Comparison of ENCODE assay signal across 8 cellular contexts in the genomic region with DNA sequence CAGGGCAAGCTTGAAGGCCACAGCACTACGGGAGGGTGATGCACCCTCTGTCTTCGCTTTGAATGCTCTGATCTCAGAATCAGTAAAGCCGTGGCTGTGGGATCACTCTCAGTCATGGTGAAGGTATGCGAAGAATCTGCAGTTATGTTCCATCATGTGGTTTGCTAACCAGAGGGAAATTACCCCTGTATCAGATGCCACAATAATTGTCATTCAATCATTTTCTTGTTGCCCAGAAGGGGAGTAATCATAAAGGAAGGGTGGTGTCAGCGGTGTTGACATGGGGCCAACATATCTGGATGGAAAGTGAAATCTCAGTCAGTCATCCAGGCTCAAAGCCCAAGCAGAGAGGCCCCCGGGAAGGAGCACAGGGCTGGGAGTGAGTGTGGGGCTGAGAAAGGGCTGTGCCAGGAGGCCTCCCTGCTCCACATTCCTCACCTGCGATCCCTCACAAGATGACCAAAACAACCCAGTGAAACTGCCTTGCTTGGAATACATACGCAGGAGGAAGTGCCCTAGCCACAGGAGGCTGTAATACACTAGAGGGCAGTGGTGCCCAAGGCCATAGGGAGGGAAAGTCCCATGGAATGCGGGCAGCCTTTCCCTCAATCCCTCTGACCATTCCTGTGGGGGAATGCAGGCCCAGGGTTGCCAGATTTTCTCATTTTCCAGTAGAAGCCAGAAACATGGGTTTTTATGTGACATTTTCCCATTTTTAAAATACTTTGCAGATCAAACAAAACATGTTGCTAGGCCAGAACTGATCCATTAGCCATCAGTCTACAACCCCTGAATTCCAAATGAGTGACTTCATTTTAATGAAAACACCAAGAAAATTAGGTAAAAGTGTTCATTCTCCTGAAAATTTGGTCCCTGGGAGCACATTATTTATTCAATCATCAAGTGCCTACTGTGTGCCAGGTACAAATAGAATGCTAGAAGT.
DNase-seq lines count a peak whose midpoint lies in the region; ATAC-seq and TF ChIP-seq lines count a peak whose summit lies in the region.

No MANE protein-coding gene starts in this region.

- peak overlapping the region; percentile 50 for H3K4me2 ChIP-seq in mammary epithelial cell (ENCODE audit: insufficient read depth, low read depth, low read length)

- TF ChIP-seq CTCF in mammary epithelial cell (conservative IDR thresholded peaks at IDR 0.05 in 1 of 2, IDR thresholded peaks at IDR 0.05 in 1 of 2; ENCODE audit: extremely low read depth in 1 of 2, insufficient read depth in 1 of 2, low read depth in 1 of 2, low read length in 2 of 2) = peak; percentile 81 to 84

- H2AFZ ChIP-seq in mammary epithelial cell (ENCODE audit: low read depth, low read length) = peak overlapping the region; percentile 35

- TSS peak; percentile 70 for BruUV-seq in mammary epithelial cell (replicated peaks; lab: Mats Ljungman, UMichigan)

- H3K4me1 ChIP-seq in mammary epithelial cell (ENCODE audit: insufficient read depth, low read length) = peaks cover 22% of the 10 kb centered on the region

- dilution Hi-C loops in mammary epithelial cell (cut with HindIII; ENCODE audit: low sequenced_read_pairs) = loop anchor here (5.0 kb wide), 2 partner anchors 46 to 409 kb away; no protein-coding TSS in a partner anchor

- peak overlapping the region; percentile 56 for H3K9ac ChIP-seq in mammary epithelial cell (ENCODE audit: insufficient read depth, low read length)

- H3K9me3 ChIP-seq in mammary epithelial cell (replicated peaks; ENCODE audit: insufficient read depth, low read length) = no peaks in the 10 kb centered on the region

- no peaks in the 10 kb centered on the region for H4K20me1 ChIP-seq in mammary epithelial cell (ENCODE audit: insufficient read depth, low read length)

- 3% methylated on average over 9 of the region's 9 CpGs for WGBS in mammary epithelial cell (ENCODE audit: low coverage, missing lambda C conversion rate)

- no peaks in the 10 kb centered on the region for H3K79me2 ChIP-seq in mammary epithelial cell (ENCODE audit: insufficient read depth, low read length)

- H3K27me3 ChIP-seq in mammary epithelial cell (ENCODE audit: insufficient read depth, low read length) = no peaks in the 10 kb centered on the region

- DNase-seq in NCI-H82 (lab: John Stamatoyannopoulos, UW) (peak; percentile 56), NCI-H82 treated with DMSO at 0.1 percent for 48 hours (lab: John Stamatoyannopoulos, UW; ENCODE audit: unreplicated experiment) (no peak), KBM-7 (peak; percentile 7), mammary epithelial cell (peak; percentile 97), left lobe of liver (ENCODE audit: low spot score) (peak; percentile 49), SKM-1 treated with dmso at 0.1 percent for 144 hours (lab: John Stamatoyannopoulos, UW; ENCODE audit: unreplicated experiment) (no peak)
- DNase-seq in activated effector memory CD4-positive, alpha-beta T cell treated with anti-CD3 and anti-CD28 coated beads, Interleukin-2, amount 50 U/mL, for 16 hours = no peak

- intact Hi-C loops in mammary epithelial cell (cut with micrococcal nuclease) = loop anchor here (1.0 to 2.0 kb wide), 6 partner anchors 49 to 407 kb away; no protein-coding TSS in a partner anchor

- no peaks in the 10 kb centered on the region for H3K36me3 ChIP-seq in mammary epithelial cell (ENCODE audit: insufficient read depth, low read length)

- peak overlapping the region; percentile 75 for H3K27ac ChIP-seq in mammary epithelial cell (ENCODE audit: insufficient read depth, low read depth, low read length)

- no peak overlapping the region for H3K4me3 ChIP-seq in mammary epithelial cell (replicated peaks in 1 of 3; ENCODE audit: insufficient read depth in 1 of 3, low read depth in 2 of 3, low read length in 3 of 3)

- peak; percentile 96 for ATAC-seq in left lobe of liver
- ATAC-seq in HG03521 (IDR thresholded peaks at IDR 0.05; ENCODE audit: unreplicated experiment) = no peak

- CTCF ChIA-PET in mammary epithelial cell (lab: Charles Lee; ENCODE audit: low non-redundant PET) = interaction anchor here (0.6 kb wide), 1 partner anchor 11 kb away, joined by 5 read pairs; no protein-coding TSS in a partner anchor

- in situ Hi-C loops in KBM-7 (cut with MboI; ENCODE audit: low pct_unique_long_range_greater_than_20kb, low sequenced_read_pairs) (no loop called here), mammary epithelial cell (cut with MboI; ENCODE audit: low sequenced_read_pairs in 2 of 2) (loop anchor here in 1 of 2 donors (5.0 to 10.0 kb wide), 2 partner anchors 51 to 71 kb away; no protein-coding TSS in a partner anchor)

Comparison
In these comparisons a context has a peak if more than half of its experiments do, and no peak if none do; other contexts are left out.
1. DNase-seq: peak in NCI-H82 (single experiment), KBM-7 (single experiment), mammary epithelial cell (single experiment) and left lobe of liver (single experiment); none in NCI-H82 treated with DMSO at 0.1 percent for 48 hours (single experiment), SKM-1 treated with dmso at 0.1 percent for 144 hours (single experiment) and activated effector memory CD4-positive, alpha-beta T cell treated with anti-CD3 and anti-CD28 coated beads, Interleukin-2, amount 50 U/mL, for 16 hours (single experiment).